7 cellular contexts compared by ENCODE assay signal in the genomic region with DNA sequence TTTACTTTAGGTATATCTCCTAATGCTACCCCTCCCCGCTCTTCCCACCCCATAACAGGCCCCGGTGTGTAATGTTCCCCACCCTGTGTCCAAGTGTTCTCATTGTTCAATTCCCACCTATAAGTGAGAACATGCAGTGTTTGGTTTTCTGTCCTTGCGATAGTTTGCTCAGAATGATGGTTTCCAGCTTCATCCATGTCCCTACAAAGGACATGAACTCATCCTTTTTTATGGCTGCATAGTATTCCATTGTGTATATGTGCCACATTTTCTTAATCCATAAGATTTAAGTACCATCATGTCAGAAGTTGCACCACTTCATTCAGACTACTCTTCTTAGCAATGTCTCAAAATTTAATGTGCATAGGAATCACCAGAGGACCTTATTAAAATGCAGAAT. TPM values are rescaled to one million over a fixed set of nuclear protein-coding genes. Genes with fewer than 3 reads are reported as not detected.
"Had no signal": no experiment of that assay in that cellular context is flagged by ENCODE, and none has a peak within 500 bp of the region (broad histone marks: within the 10 kb centered on the region; RNA-seq: fewer than 3 reads in every experiment).

No MANE protein-coding gene starts in this region.

RNA-seq across cellular contexts. Expression of a gene that starts 5.5 kb away (rescaled TPM):
- total RNA-seq: activated B cell treated with CpG ODN at 0.5 μM for 24 hours; activated CD4-positive, alpha-beta T cell treated with anti-CD3 and anti-CD28 coated beads, Interleukin-2, amount 10 ng/mL, durations not matched to agents 24 days and 14 days; activated CD8-positive, alpha-beta memory T cell treated with anti-CD3 and anti-CD28 coated beads for 36 hours; activated CD8-positive, alpha-beta T cell treated with anti-CD3 and anti-CD28 coated beads for 36 hours; activated T-cell treated with anti-CD3 and anti-CD28 coated beads, Interleukin-2, amount 50 U/mL, for 72 hours; activated T-helper 1 cell treated with anti-CD3 and anti-CD28 coated beads, Interleukin-12 subunit alpha, Interleukin-12 subunit beta, Interleukin-2, Interleukin-4 antibody, amounts not matched to agents 30 ng/mL and 10 ng/mL and 1 ng/mL, durations not matched to agents 14 hours and 24 hours and 36 hours; activated T-helper 17 cell treated with anti-CD3 and anti-CD28 coated beads, Interleukin-2, amount 50 U/mL, for 72 hours had no signal
